In the genomic region with DNA sequence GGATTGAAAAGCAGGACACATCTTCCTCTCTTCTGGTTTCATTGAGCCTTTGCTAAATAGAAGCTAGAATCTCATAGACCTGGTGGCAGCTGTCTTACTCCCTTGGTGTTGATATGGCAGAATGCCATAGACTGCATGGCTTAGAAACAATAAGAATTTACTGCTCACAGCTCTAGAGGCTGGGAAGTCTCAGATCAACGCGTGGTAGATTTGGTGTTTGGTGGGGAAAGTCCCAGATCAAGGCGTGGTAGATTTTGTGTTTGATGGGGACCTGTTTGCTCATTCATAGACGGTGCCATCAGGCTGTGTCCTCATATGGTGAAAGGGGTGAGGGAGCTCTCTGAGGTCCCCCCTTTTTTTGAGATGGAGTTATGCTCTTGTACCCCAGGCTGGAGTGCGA, we compare ENCODE assay signal across 30 cellular contexts.
"Had no signal": no experiment of that assay in that cellular context is flagged by ENCODE, and none has a peak within 500 bp of the region (broad histone marks: within the 10 kb centered on the region; RNA-seq: fewer than 3 reads in every experiment).

No MANE protein-coding gene starts in this region.

- H3K4me2 ChIP-seq: smooth muscle cell had no signal

- H3K27me3 Mint-ChIP-seq: activated naive CD4-positive, alpha-beta T cell treated with anti-CD3 and anti-CD28 coated beads, Interleukin-2, amount 50 U/mL, for 24 hours; effector memory CD8-positive, alpha-beta T cell had no signal

- H3K9me3 ChIP-seq: adrenal gland, ascending aorta, mucosa of descending colon, neutrophil, prostate gland, thoracic aorta had no signal

- FAIRE-seq: keratinocyte, urothelium cell line had no signal

- H3K27ac ChIP-seq: adrenal gland, ascending aorta, cardiac muscle cell, gastroesophageal sphincter, neutrophil, prostate gland, thoracic aorta had no signal

- H3K27ac Mint-ChIP-seq: activated naive CD4-positive, alpha-beta T cell treated with anti-CD3 and anti-CD28 coated beads, Interleukin-2, amount 50 U/mL, for 24 hours; activated T-helper 1 cell treated with anti-CD3 and anti-CD28 coated beads, Interleukin-12 subunit alpha, Interleukin-12 subunit beta, Interleukin-2, Interleukin-4 antibody, amounts not matched to agents 30 ng/mL and 10 ng/mL and 1 ng/mL, durations not matched to agents 14 hours and 24 hours and 36 hours; brain; effector memory CD8-positive, alpha-beta T cell; nephron had no signal

- H3K36me3 ChIP-seq: adrenal gland, ascending aorta, cardiac muscle cell, gastroesophageal sphincter, neutrophil, prostate gland, thoracic aorta had no signal

- H3K27me3 ChIP-seq: ascending aorta had no signal

- ATAC-seq: effector memory CD8-positive, alpha-beta T cell; gastroesophageal sphincter; left cardiac atrium; left ventricle myocardium superior; mucosa of descending colon; sciatic nerve had no signal

- H3K4me3 Mint-ChIP-seq: activated naive CD4-positive, alpha-beta T cell treated with anti-CD3 and anti-CD28 coated beads, Interleukin-2, amount 50 U/mL, for 24 hours; activated T-helper 1 cell treated with anti-CD3 and anti-CD28 coated beads, Interleukin-12 subunit alpha, Interleukin-12 subunit beta, Interleukin-2, Interleukin-4 antibody, amounts not matched to agents 30 ng/mL and 10 ng/mL and 1 ng/mL, durations not matched to agents 14 hours and 24 hours and 36 hours; brain; effector memory CD8-positive, alpha-beta T cell; nephron had no signal

- H3K9me3 Mint-ChIP-seq: activated naive CD4-positive, alpha-beta T cell treated with anti-CD3 and anti-CD28 coated beads, Interleukin-2, amount 50 U/mL, for 24 hours had no signal

- H3K4me1 Mint-ChIP-seq: activated naive CD4-positive, alpha-beta T cell treated with anti-CD3 and anti-CD28 coated beads, Interleukin-2, amount 50 U/mL, for 24 hours had no signal

- H3K4me1 ChIP-seq: adrenal gland, ascending aorta, gastroesophageal sphincter, prostate gland had no signal

- DNase-seq: activated CD4-positive, alpha-beta T cell treated with anti-CD3 and anti-CD28 coated beads for 4 hours; activated CD4-positive, alpha-beta T cell treated with anti-CD3 and anti-CD28 coated beads, Interleukin-2, amount 50 U/mL, for 48 hours; activated CD4-positive, CD25-positive, alpha-beta regulatory T cell; activated effector memory CD4-positive, alpha-beta T cell treated with anti-CD3 and anti-CD28 coated beads, Interleukin-2, amount 50 U/mL, for 16 hours; adrenal gland; cortex of kidney; effector memory CD8-positive, alpha-beta T cell; hippocampal formation; left cardiac atrium; left ventricle myocardium superior; retina; stimulated activated CD4-positive, alpha-beta T cell treated with anti-CD3 and anti-CD28 coated beads, Interleukin-15, amount 100 ng/mL, for 24 hours; stimulated activated CD4-positive, alpha-beta T cell treated with anti-CD3 and anti-CD28 coated beads, Interleukin-2, amount 100 ng/mL, for 24 hours; stimulated activated naive CD4-positive, alpha-beta T cell; trophoblast cell had no signal

- H3K36me3 Mint-ChIP-seq: brain had no signal

- H3K4me3 ChIP-seq: adrenal gland, ascending aorta, cardiac muscle cell, gastroesophageal sphincter, mucosa of descending colon, prostate gland, smooth muscle cell, thoracic aorta had no signal
